9 cellular contexts compared by ENCODE assay signal in the genomic region with DNA sequence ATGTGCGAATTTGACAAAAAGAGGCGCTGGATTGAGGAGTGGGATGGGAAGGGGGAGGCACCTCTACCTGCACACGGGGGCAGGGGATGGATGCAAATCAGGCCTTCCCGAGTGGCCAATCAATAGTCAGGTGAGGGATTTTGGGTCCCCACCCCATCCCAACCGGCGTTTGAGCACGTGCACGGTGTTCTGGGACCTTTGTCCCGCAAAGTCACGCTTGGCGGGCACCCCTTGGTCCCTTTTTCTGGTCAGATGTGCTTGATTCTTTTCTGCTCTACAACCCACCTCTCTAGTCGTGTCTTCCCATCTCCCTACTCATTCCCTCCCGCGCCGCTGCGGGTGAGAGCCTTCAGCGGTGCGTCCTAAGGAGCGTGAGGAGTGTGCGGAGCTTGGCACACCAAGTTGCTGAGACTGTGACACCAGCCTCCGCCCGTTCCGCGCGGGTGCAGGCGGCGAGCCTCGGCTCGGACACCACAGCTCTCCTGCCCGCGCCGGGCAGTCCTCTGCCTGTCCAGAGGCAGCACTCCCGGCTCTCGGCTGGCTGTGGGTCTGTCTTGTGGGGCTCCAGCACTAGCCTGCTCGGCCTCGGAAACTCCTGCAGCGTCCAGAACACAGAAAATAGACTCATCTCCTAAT. TPM values are rescaled to one million over a fixed set of nuclear protein-coding genes. Genes with fewer than 3 reads are reported as not detected.
DNase-seq lines count a peak whose midpoint lies in the region; ATAC-seq and TF ChIP-seq lines count a peak whose summit lies in the region.
"Had no signal": no experiment of that assay in that cellular context is flagged by ENCODE, and none has a peak within 500 bp of the region (broad histone marks: within the 10 kb centered on the region; RNA-seq: fewer than 3 reads in every experiment).

No MANE protein-coding gene starts in this region.

- no peak for TF ChIP-seq CTCF in BE2C (IDR thresholded peaks at IDR 0.05; ENCODE audit: low read depth, low read length)
- TF ChIP-seq CTCF in fibroblast of villous mesenchyme (IDR thresholded peaks at IDR 0.05; ENCODE audit: insufficient read depth, low read depth, low read length): no peak

- DNase-seq in BE2C (no peak), NT2/D1 (ENCODE audit: low read depth, low spot score) (peak; percentile 11), fibroblast of villous mesenchyme (ENCODE audit: low read depth) (peak; percentile 71), RPMI8226 (no peak), posterior vena cava (ENCODE audit: low spot score) (no peak)

- ATAC-seq in HG02981 (IDR thresholded peaks at IDR 0.05; ENCODE audit: unreplicated experiment): no peak
- ATAC-seq in GM21526 (IDR thresholded peaks at IDR 0.05; ENCODE audit: low FRiP score, unreplicated experiment): no peak

- H3K9me3 ChIP-seq in BE2C (no peaks in the 10 kb centered on the region), NT2/D1 (ENCODE audit: insufficient read depth, low read length) (no peaks in the 10 kb centered on the region), neuron (ENCODE audit: low read length) (no peaks in the 10 kb centered on the region)

- H3K9ac ChIP-seq in NT2/D1 (ENCODE audit: insufficient read length, low read depth): peak overlapping the region; percentile 76

- intact Hi-C loops in posterior vena cava (cut with DNase I): no loop called here

- H3K4me1 ChIP-seq in BE2C (peaks cover 32% of the 10 kb centered on the region), NT2/D1 (ENCODE audit: insufficient read depth, insufficient read length) (no peaks in the 10 kb centered on the region), neuron (ENCODE audit: insufficient read depth, low read length) (peaks cover 16% of the 10 kb centered on the region)

- H3K4me3 ChIP-seq in BE2C (ENCODE audit: low read depth, low read length) (peak overlapping the region; percentile 80), NT2/D1 (ENCODE audit: insufficient read length, low read depth) (peak overlapping the region; percentile 58), fibroblast of villous mesenchyme (ENCODE audit: low read depth, low read length) (peak overlapping the region; percentile 79), neuron (ENCODE audit: low read length) (peak overlapping the region; percentile 38)

- H3K27me3 ChIP-seq in BE2C: no peaks in the 10 kb centered on the region
- H3K27me3 ChIP-seq in NT2/D1 (ENCODE audit: insufficient read depth, insufficient read length): peaks cover 7% of the 10 kb centered on the region
- H3K27me3 ChIP-seq in neuron (ENCODE audit: insufficient read depth, low read length): peaks cover 65% of the 10 kb centered on the region

- peaks cover 20% of the 10 kb centered on the region for H3K36me3 ChIP-seq in BE2C
- H3K36me3 ChIP-seq in NT2/D1 (ENCODE audit: insufficient read depth, insufficient read length, low read length): no peaks in the 10 kb centered on the region
- no peaks in the 10 kb centered on the region for H3K36me3 ChIP-seq in neuron (ENCODE audit: insufficient read depth, low read length)

- H2AFZ ChIP-seq in neuron (ENCODE audit: low read depth, low read length): no peak overlapping the region

RNA-seq across cellular contexts. Expression of a gene that starts 0.5 kb away (rescaled TPM):
- 27.5 TPM for polyA plus RNA-seq in BE2C (2012; ENCODE audit: insufficient read depth, insufficient read length, low read depth)
- total RNA-seq in fibroblast of villous mesenchyme: 8.7 and 9.5 TPM in 2 replicates
- not detected for total RNA-seq in posterior vena cava
- total RNA-seq: activated T-helper 2 cell treated with anti-CD3 and anti-CD28 coated beads, Interferon-gamma antibody, Interleukin-2, Interleukin-4, amounts not matched to agents 10 μg/mL and 5 μg/mL and 100 μg/mL, durations not matched to agents 14 hours and 24 hours and 36 hours had no signal

Comparison
In these comparisons a context has a peak if more than half of its experiments do, and no peak if none do; other contexts are left out.
1. DNase-seq: peak in NT2/D1 (single experiment) and fibroblast of villous mesenchyme (single experiment); none in BE2C (single experiment), RPMI8226 (single experiment) and posterior vena cava (single experiment).
2. Peak in every context shown above with its lines, with median percentiles within 50 percentile points of each other: H3K4me3 ChIP-seq.